Comparison of ENCODE assay signal across 8 cellular contexts in the genomic region with DNA sequence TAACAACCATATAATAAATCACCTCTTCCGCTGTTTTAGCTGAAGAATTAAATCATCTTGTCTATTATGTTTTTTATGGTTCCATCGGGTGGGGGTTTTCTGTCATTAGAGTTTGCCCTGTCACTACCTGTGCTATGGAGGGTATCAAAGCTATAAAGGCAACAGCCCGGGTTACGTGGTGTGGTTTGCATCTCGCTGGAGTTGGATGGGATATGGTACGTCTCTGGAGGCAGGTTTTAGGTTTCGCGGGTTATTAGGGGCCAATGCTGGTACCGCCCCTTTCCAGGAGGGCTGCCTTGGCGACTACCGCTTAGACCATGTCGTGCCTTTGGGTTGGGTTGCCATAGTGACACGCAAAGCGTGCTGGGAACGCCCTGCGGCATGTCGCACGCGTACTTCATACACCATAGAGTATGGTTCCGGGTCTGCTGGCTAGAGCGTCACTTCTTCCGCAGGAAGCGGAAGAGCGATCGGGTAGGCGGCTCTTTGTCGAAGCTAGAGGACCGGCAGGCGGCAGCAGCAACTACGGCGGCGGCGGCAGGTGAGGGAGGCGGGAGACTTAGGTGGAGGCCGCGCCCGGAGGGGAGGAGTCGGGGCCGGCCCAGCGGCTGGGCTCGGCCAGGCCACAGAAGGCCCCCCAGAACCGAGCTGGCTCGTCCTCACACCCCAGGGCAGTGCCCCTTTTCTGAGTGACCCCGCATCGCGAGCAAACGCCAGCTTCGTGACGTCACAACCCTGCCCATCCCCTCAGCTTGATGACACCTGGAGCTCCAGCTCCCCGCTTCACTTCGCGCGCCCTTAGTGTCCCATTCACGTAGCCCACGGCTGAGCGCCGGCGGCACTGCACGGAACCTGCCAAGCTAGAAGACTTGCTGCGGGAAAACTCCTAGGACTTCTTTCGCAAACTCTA. TPM values are rescaled to one million over a fixed set of nuclear protein-coding genes. Genes with fewer than 3 reads are reported as not detected.
DNase-seq lines count a peak whose midpoint lies in the region; ATAC-seq and TF ChIP-seq lines count a peak whose summit lies in the region.

ZC3H10 (plus strand) TSS at position 489 of the 910 bp plus-strand sequence. CDS start 2,297 bp downstream, outside the sequence.

- H3K27ac ChIP-seq in right atrium auricular region (peak within 1 kb of the TSS; percentile 94 to 95), psoas muscle (peak within 1 kb of the TSS; percentile 95), uterus (peak within 1 kb of the TSS; percentile 98)

- TF ChIP-seq CTCF in GM13976 (IDR thresholded peaks at IDR 0.05; ENCODE audit: borderline replicate concordance, control extremely low read depth, extremely low read depth, insufficient read depth, missing control alignments) = peak; percentile 59
- peak in 1 of 2 donors; percentile 65 for TF ChIP-seq CTCF in right atrium auricular region (IDR thresholded peaks at IDR 0.05)
- TF ChIP-seq CTCF in psoas muscle (IDR thresholded peaks at IDR 0.05) = peak; percentile 52
- peak; percentile 48 to 77 (median 64) for TF ChIP-seq CTCF in uterus (IDR thresholded peaks at IDR 0.05)

- peak within 1 kb of the TSS; percentile 71 to 76 for H3K4me3 ChIP-seq in right atrium auricular region
- peak within 1 kb of the TSS; percentile 81 for H3K4me3 ChIP-seq in psoas muscle
- H3K4me3 ChIP-seq in uterus = peak within 1 kb of the TSS; percentile 89 to 91

- H3K4me1 ChIP-seq in right atrium auricular region (peaks cover 0 to 52% of the 10 kb centered on the region in 2 donors), psoas muscle (peaks cover 44% of the 10 kb centered on the region), uterus (peaks cover 5 to 14% of the 10 kb centered on the region in 2 donors)

- H3K36me3 ChIP-seq in right atrium auricular region (peaks cover 17% of the 10 kb centered on the region), psoas muscle (ENCODE audit: insufficient read depth in 1 of 2, low read depth in 1 of 2) (peaks cover 3 to 40% of the 10 kb centered on the region in 2 donors), uterus (no peaks in the 10 kb centered on the region)

- 0 to 1% (median 0%) methylated on average over 50 to 61 of the region's 61 CpGs for WGBS in psoas muscle, 3 donors

- in situ Hi-C loops in GM13976 (cut with MboI; ENCODE audit: low sequenced_read_pairs, unreplicated experiment) = no loop called here

- H3K9me3 ChIP-seq in right atrium auricular region = no peaks in the 10 kb centered on the region
- H3K9me3 ChIP-seq in psoas muscle = no peaks in the 10 kb centered on the region
- no peaks in the 10 kb centered on the region for H3K9me3 ChIP-seq in uterus

- intact Hi-C loops in psoas muscle (cut with DNase I) = loop anchor here in 1 of 2 donors (5.0 kb wide), 1 partner anchor 104 kb away; the partner anchor contains the start of genes NABP2 and RNF41
- intact Hi-C loops in uterus (cut with DNase I; ENCODE audit: low total_unique reads) = loop anchor here (5.0 kb wide), 1 partner anchor 104 kb away; the partner anchor contains the start of genes NABP2 and RNF41

- H3K27me3 ChIP-seq in right atrium auricular region (no peaks in the 10 kb centered on the region), psoas muscle (ENCODE audit: insufficient read depth in 3 of 3, low read length in 2 of 3) (no peaks in the 10 kb centered on the region), uterus (no peaks in the 10 kb centered on the region)

- DNase-seq in GM13976 (ENCODE audit: low spot score) (peak; percentile 94), NCI-H146 (lab: John Stamatoyannopoulos, UW) (peak; percentile 99), T-helper 1 cell (peak; percentile 94 to 100 (median 96)), amygdala (lab: John Stamatoyannopoulos, UW) (peak; percentile 66 to 98 (median 94)), right atrium auricular region (ENCODE audit: low spot score) (peak; percentile 100), psoas muscle (peak; percentile 97 to 98), uterus (peak; percentile 97 to 99)

- TF ChIP-seq POLR2A in uterus (IDR thresholded peaks at IDR 0.05) = peak; percentile 95

- ATAC-seq in HG02870 (IDR thresholded peaks at IDR 0.05; ENCODE audit: unreplicated experiment) (peak; percentile 82), psoas muscle (peak; percentile 80 to 86 (median 82))

RNA-seq across cellular contexts. Expression of gene ZC3H10, which starts in this region (rescaled TPM):
- total RNA-seq in right atrium auricular region (1 to 10 TPM; 2.1 to 2.9 TPM), psoas muscle (10 to 100 TPM in 1 of 4 donors, 1 to 10 TPM in 3; 5.0 to 10.3 (median 6.6) TPM), uterus (1 to 10 TPM; 1.3 to 9.8 (median 4.2) TPM)
- polyA plus RNA-seq in psoas muscle = 1 to 10 TPM; 3.5 to 7.8 (median 4.5) TPM

Comparison
In these comparisons a context has a peak if more than half of its experiments do, and no peak if none do; other contexts are left out.
1. Peak in every context shown above with its lines: DNase-seq, ATAC-seq, H3K4me3 ChIP-seq and H3K27ac ChIP-seq.